In the genomic region with DNA sequence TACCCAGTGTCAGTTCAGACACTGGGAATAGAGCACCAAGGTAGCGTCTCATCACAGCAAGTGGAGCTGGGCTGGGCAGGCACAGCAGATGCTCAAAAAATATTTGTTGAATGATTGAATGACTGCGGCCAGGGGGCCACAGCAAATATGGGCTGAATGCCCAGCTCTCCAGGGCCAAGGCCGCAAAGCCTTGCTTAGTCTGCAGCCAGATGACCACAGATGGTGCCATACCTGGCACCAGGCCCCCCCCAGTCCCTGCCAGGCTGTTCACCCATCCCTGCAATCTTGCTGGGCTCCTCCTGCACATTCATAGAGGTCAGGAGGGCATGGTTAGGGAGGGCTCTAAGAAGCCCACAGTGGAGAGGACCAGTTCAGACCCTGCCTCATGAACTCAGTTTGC, we compare ENCODE assay signal across 21 cellular contexts.
"Had no signal": no experiment of that assay in that cellular context is flagged by ENCODE, and none has a peak within 500 bp of the region (broad histone marks: within the 10 kb centered on the region; RNA-seq: fewer than 3 reads in every experiment).

No MANE protein-coding gene starts in this region.

- H3K9me3 ChIP-seq: colonic mucosa, pancreas, suprapubic skin, transverse colon, vagina had no signal

- H3K4me1 ChIP-seq: colonic mucosa, foreskin keratinocyte, pancreas, suprapubic skin, transverse colon, vagina had no signal

- H3K27ac ChIP-seq: cardiac muscle cell, colonic mucosa, foreskin keratinocyte, pancreas, suprapubic skin, transverse colon, vagina had no signal

- FAIRE-seq: kidney, pancreas had no signal

- H3K9me3 Mint-ChIP-seq: activated CD4-positive, alpha-beta memory T cell treated with anti-CD3 and anti-CD28 coated beads, Interleukin-2, amount 10 ng/mL, durations not matched to agents 7 days and 5 days; activated naive CD8-positive, alpha-beta T cell treated with anti-CD3 and anti-CD28 coated beads for 36 hours; naive thymus-derived CD8-positive, alpha-beta T cell; stimulated activated naive CD8-positive, alpha-beta T cell treated with anti-CD3 and anti-CD28 coated beads, Interleukin-15, amount 100 ng/mL, for 72 hours had no signal

- DNase-seq: activated CD4-positive, alpha-beta memory T cell treated with anti-CD3 and anti-CD28 coated beads, Interleukin-2, amount 10 ng/mL, durations not matched to agents 7 days and 5 days; activated CD4-positive, alpha-beta T cell treated with anti-CD3 and anti-CD28 coated beads for 48 hours; activated CD4-positive, CD25-positive, alpha-beta regulatory T cell; activated CD8-positive, alpha-beta memory T cell treated with anti-CD3 and anti-CD28 coated beads, Interleukin-2, amount 10 ng/mL, durations not matched to agents 7 days and 5 days; activated naive CD8-positive, alpha-beta T cell treated with anti-CD3 and anti-CD28 coated beads for 36 hours; amygdala; colonic mucosa; foreskin keratinocyte; kidney; mesenchymal stem cell; naive thymus-derived CD8-positive, alpha-beta T cell; pancreas; stimulated activated CD4-positive, alpha-beta T cell treated with anti-CD3 and anti-CD28 coated beads, Interleukin-12 subunit alpha, Interleukin-12 subunit beta, amount 100 ng/mL, for 4 hours; stimulated activated CD4-positive, alpha-beta T cell treated with anti-CD3 and anti-CD28 coated beads, Interleukin-1b, Interleukin-23, amount 100 ng/mL, for 48 hours; stimulated activated naive CD8-positive, alpha-beta T cell treated with anti-CD3 and anti-CD28 coated beads, Interleukin-15, amount 100 ng/mL, for 72 hours; T-helper 1 cell; T1000; transverse colon had no signal

- ATAC-seq: activated CD8-positive, alpha-beta memory T cell treated with anti-CD3 and anti-CD28 coated beads, Interleukin-2, amount 10 ng/mL, durations not matched to agents 7 days and 5 days; foreskin keratinocyte; naive thymus-derived CD8-positive, alpha-beta T cell; stimulated activated naive CD8-positive, alpha-beta T cell treated with anti-CD3 and anti-CD28 coated beads, Interleukin-15, amount 100 ng/mL, for 72 hours had no signal

- H3K27ac Mint-ChIP-seq: activated CD4-positive, alpha-beta memory T cell treated with anti-CD3 and anti-CD28 coated beads, Interleukin-2, amount 10 ng/mL, durations not matched to agents 7 days and 5 days; activated CD8-positive, alpha-beta memory T cell treated with anti-CD3 and anti-CD28 coated beads, Interleukin-2, amount 10 ng/mL, durations not matched to agents 7 days and 5 days; activated naive CD8-positive, alpha-beta T cell treated with anti-CD3 and anti-CD28 coated beads for 36 hours had no signal

- H3K27me3 Mint-ChIP-seq: activated CD4-positive, alpha-beta memory T cell treated with anti-CD3 and anti-CD28 coated beads, Interleukin-2, amount 10 ng/mL, durations not matched to agents 7 days and 5 days; activated CD8-positive, alpha-beta memory T cell treated with anti-CD3 and anti-CD28 coated beads, Interleukin-2, amount 10 ng/mL, durations not matched to agents 7 days and 5 days; activated naive CD8-positive, alpha-beta T cell treated with anti-CD3 and anti-CD28 coated beads for 36 hours; naive thymus-derived CD8-positive, alpha-beta T cell; stimulated activated naive CD8-positive, alpha-beta T cell treated with anti-CD3 and anti-CD28 coated beads, Interleukin-15, amount 100 ng/mL, for 72 hours had no signal

- H3K4me3 ChIP-seq: cardiac muscle cell, colonic mucosa, pancreas, suprapubic skin, transverse colon, vagina had no signal

- H3K4me3 Mint-ChIP-seq: activated CD4-positive, alpha-beta memory T cell treated with anti-CD3 and anti-CD28 coated beads, Interleukin-2, amount 10 ng/mL, durations not matched to agents 7 days and 5 days; activated CD8-positive, alpha-beta memory T cell treated with anti-CD3 and anti-CD28 coated beads, Interleukin-2, amount 10 ng/mL, durations not matched to agents 7 days and 5 days; activated naive CD8-positive, alpha-beta T cell treated with anti-CD3 and anti-CD28 coated beads for 36 hours; naive thymus-derived CD8-positive, alpha-beta T cell; stimulated activated naive CD8-positive, alpha-beta T cell treated with anti-CD3 and anti-CD28 coated beads, Interleukin-15, amount 100 ng/mL, for 72 hours had no signal

- H3K27me3 ChIP-seq: cardiac muscle cell, colonic mucosa, foreskin keratinocyte, pancreas, suprapubic skin, transverse colon, vagina had no signal
